Comparison of ENCODE assay signal across 8 cellular contexts in the genomic region with DNA sequence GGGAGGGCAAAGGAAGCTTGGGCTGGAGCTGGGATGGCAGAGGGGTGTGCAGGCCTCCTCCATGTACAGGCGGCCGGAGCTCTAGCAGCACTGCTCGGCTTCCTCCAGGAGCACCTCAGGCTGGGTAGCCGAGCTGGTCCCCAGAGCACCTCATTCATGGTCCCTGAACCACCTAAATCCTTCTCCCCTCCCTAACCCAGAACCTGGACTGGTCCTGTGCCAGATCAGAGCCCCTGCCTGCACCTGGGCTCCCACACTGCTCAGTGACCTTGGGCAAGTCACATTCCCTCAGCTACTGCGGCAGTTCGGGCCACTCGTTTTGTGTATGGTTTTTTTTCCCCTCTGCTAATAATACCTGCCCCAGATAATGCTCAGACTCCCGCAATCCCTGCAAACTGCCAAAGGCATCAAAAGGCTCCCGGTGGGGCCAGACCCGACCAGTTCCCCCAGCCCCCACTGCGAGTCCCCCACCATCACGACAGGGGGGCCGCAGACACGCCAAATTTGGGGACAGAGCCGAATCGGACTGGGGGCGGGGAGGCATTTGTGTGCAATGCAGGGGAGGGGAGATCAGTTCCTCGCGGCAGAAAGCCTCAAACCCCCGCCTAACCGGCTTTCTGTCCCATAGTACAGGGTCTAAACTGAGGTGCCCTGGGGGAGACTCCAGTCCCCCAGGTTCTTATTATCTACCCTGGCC. TPM values are rescaled to one million over a fixed set of nuclear protein-coding genes. Genes with fewer than 3 reads are reported as not detected.
DNase-seq lines count a peak whose midpoint lies in the region; ATAC-seq, FAIRE-seq and TF ChIP-seq lines count a peak whose summit lies in the region.

No MANE protein-coding gene starts in this region.

- H3K36me3 ChIP-seq in esophagus squamous epithelium (no peaks in the 10 kb centered on the region), sigmoid colon (no peaks in the 10 kb centered on the region)

- intact Hi-C loops in esophagus squamous epithelium (cut with DNase I), result no loop called here
- intact Hi-C loops in sigmoid colon (cut with DNase I), result no loop called here

- H3K9me3 ChIP-seq in esophagus squamous epithelium, result no peaks in the 10 kb centered on the region
- H3K9me3 ChIP-seq in sigmoid colon, result no peaks in the 10 kb centered on the region

- 20 to 47% methylated on average over 1 to 8 of the region's 21 CpGs for WGBS in esophagus squamous epithelium, 2 donors
- 16 to 30% methylated on average over 21 of the region's 21 CpGs for WGBS in sigmoid colon, 2 donors

- H3K27ac ChIP-seq in esophagus squamous epithelium, result peak overlapping the region in 1 of 4 donors; percentile 6
- no peak overlapping the region for H3K27ac ChIP-seq in sigmoid colon

- TF ChIP-seq CTCF in esophagus squamous epithelium (IDR thresholded peaks at IDR 0.05) (no peak), sigmoid colon (IDR thresholded peaks at IDR 0.05) (no peak), D721Med (IDR thresholded peaks at IDR 0.05; ENCODE audit: insufficient read depth, missing control alignments) (no peak)

- TF ChIP-seq EP300 in sigmoid colon (IDR thresholded peaks at IDR 0.05), result no peak

- TF ChIP-seq POLR2A in GM18526 (IDR thresholded peaks at IDR 0.05; ENCODE audit: extremely low read depth, insufficient read length), result peak; percentile 4
- no peak for TF ChIP-seq POLR2A in esophagus squamous epithelium (IDR thresholded peaks at IDR 0.05)
- TF ChIP-seq POLR2A in sigmoid colon (IDR thresholded peaks at IDR 0.05), result no peak

- H3K4me3 ChIP-seq in esophagus squamous epithelium (peak overlapping the region; percentile 47 to 90 (median 58)), sigmoid colon (peak overlapping the region in 3 of 4 donors; percentile 57 to 79 (median 74))

- H3K27me3 ChIP-seq in esophagus squamous epithelium (peaks cover 0 to 58% (median 8%) of the 10 kb centered on the region in 4 donors), sigmoid colon (peaks cover 17 to 48% (median 47%) of the 10 kb centered on the region in 3 donors)

- DNase-seq in RPMI8226 (peak; percentile 63), esophagus squamous epithelium (lab: John Stamatoyannopoulos, UW) (no peak), sigmoid colon (no peak), D341Med (ENCODE audit: low spot score) (no peak), D721Med (ENCODE audit: insufficient read length, low spot score) (no peak), NCI-H2227 (lab: John Stamatoyannopoulos, UW; ENCODE audit: unreplicated experiment) (no peak)

- FAIRE-seq in D721Med (lab: Jason Lieb, UNC), result no peak

- ATAC-seq in HG02798 (IDR thresholded peaks at IDR 0.05; ENCODE audit: poor library complexity, unreplicated experiment), result no peak

- H3K4me1 ChIP-seq in esophagus squamous epithelium (peaks cover 6 to 51% (median 10%) of the 10 kb centered on the region in 3 donors), sigmoid colon (peaks cover 0 to 24% (median 20%) of the 10 kb centered on the region in 4 donors)

RNA-seq across cellular contexts. Expression of a gene that starts 1.3 kb away (rescaled TPM):
- 1 to 10 TPM; 1.2 to 7.5 (median 2.9) TPM for total RNA-seq in esophagus squamous epithelium
- total RNA-seq in sigmoid colon, result 1 to 10 TPM in 2 of 4 donors, under 1 TPM in 2; 0.28 to 3.5 (median 0.86) TPM
- 1 to 10 TPM in 2 of 3 donors, not detected in 1; 1.4 to 9.8 TPM for polyA plus RNA-seq in sigmoid colon

RNA-seq across cellular contexts. Expression of a gene that starts 28.5 kb away (rescaled TPM):
- total RNA-seq in esophagus squamous epithelium, result 10 to 100 TPM; 31.2 to 44.0 (median 35.2) TPM
- total RNA-seq in sigmoid colon, result 10 to 100 TPM; 48.5 to 85.5 (median 57.7) TPM
- polyA plus RNA-seq in sigmoid colon, result 10 to 100 TPM; 32.4 to 34.4 (median 34.0) TPM
